Comparison of ENCODE assay signal across 1 cellular context in the genomic region with DNA sequence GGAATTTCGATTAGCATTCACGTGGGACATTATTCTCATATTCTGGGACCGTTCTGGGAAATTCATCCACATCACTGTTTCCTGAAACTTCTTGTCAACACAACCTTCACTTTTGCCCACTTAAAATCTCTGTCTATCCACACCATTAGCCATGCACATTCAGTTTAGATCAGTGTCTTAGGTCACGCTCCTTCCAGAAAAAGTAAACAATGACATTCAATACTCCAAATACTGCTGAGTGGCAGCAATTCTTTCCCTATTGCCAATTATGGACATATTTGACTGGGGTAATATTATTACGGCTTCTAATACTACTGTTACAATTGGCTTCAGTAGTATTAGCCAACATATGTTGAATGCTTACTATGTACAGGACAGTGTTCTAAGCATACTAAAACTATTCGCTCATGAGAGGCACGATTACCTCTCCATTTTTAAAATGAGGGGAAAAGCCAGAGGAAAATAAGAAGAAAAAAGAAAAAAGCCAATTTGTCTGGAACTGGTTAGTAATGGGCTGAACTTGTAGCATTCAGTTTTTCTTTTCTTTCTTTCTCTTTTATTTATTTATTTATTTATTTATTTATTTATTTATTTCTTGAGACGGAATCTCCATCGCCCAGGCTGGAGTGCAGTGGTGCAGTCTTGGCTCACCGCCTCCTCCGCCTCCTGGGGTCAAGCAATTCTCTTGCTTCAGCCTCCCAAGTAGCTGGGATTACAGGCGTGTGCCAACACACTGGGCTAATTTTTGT.
TF ChIP-seq lines count a peak whose summit lies in the region.

No MANE protein-coding gene starts in this region.

TF ChIP-seq in HEK293, 187 proteins besides CTCF, POLR2A, EP300 and RAD21 (continued from another document and continues in another):
- TF ChIP-seq, protein P1, sequence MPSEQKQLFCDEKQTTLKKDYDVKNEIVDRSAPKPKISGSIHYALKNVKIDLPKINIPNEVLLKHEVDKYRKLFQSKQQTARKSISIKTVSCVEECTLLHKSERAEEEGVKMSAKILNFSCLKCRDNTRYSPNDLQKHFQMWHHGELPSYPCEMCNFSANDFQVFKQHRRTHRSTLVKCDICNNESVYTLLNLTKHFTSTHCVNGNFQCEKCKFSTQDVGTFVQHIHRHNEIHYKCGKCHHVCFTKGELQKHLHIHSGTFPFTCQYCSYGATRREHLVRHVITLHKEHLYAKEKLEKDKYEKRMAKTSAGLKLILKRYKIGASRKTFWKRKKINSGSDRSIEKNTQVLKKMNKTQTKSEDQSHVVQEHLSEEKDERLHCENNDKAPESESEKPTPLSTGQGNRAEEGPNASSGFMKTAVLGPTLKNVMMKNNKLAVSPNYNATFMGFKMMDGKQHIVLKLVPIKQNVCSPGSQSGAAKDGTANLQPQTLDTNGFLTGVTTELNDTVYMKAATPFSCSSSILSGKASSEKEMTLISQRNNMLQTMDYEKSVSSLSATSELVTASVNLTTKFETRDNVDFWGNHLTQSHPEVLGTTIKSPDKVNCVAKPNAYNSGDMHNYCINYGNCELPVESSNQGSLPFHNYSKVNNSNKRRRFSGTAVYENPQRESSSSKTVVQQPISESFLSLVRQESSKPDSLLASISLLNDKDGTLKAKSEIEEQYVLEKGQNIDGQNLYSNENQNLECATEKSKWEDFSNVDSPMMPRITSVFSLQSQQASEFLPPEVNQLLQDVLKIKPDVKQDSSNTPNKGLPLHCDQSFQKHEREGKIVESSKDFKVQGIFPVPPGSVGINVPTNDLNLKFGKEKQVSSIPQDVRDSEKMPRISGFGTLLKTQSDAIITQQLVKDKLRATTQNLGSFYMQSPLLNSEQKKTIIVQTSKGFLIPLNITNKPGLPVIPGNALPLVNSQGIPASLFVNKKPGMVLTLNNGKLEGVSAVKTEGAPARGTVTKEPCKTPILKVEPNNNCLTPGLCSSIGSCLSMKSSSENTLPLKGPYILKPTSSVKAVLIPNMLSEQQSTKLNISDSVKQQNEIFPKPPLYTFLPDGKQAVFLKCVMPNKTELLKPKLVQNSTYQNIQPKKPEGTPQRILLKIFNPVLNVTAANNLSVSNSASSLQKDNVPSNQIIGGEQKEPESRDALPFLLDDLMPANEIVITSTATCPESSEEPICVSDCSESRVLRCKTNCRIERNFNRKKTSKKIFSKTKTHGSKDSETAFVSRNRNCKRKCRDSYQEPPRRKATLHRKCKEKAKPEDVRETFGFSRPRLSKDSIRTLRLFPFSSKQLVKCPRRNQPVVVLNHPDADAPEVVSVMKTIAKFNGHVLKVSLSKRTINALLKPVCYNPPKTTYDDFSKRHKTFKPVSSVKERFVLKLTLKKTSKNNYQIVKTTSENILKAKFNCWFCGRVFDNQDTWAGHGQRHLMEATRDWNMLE (tag by site-specific recombination; conservative IDR thresholded peaks at IDR 0.05; ENCODE audit: low read depth), result peak; percentile 96
- TF ChIP-seq ZNF302 (tag by site-specific recombination; IDR thresholded peaks at IDR 0.05; ENCODE audit: low read depth), result no peak
- no peak for TF ChIP-seq ZNF324 (tag by site-specific recombination; IDR thresholded peaks at IDR 0.05)
- TF ChIP-seq ZNF335 (tag by site-specific recombination; conservative IDR thresholded peaks at IDR 0.05), result no peak
- peak; percentile 79; the same call in 1 of the 2 replicates for TF ChIP-seq ZNF501 (tag by site-specific recombination; IDR thresholded peaks at IDR 0.05)
- TF ChIP-seq FEZF1 (tag by site-specific recombination; IDR thresholded peaks at IDR 0.05), result no peak
- TF ChIP-seq ZNF433 (tag by site-specific recombination; IDR thresholded peaks at IDR 0.05; ENCODE audit: low read depth), result peak; percentile 65; the same call in 1 of the 2 replicates
- peak; percentile 93 for TF ChIP-seq ZNF560 (tag by site-specific recombination; IDR thresholded peaks at IDR 0.05; ENCODE audit: borderline replicate concordance)
- TF ChIP-seq, protein P2, sequence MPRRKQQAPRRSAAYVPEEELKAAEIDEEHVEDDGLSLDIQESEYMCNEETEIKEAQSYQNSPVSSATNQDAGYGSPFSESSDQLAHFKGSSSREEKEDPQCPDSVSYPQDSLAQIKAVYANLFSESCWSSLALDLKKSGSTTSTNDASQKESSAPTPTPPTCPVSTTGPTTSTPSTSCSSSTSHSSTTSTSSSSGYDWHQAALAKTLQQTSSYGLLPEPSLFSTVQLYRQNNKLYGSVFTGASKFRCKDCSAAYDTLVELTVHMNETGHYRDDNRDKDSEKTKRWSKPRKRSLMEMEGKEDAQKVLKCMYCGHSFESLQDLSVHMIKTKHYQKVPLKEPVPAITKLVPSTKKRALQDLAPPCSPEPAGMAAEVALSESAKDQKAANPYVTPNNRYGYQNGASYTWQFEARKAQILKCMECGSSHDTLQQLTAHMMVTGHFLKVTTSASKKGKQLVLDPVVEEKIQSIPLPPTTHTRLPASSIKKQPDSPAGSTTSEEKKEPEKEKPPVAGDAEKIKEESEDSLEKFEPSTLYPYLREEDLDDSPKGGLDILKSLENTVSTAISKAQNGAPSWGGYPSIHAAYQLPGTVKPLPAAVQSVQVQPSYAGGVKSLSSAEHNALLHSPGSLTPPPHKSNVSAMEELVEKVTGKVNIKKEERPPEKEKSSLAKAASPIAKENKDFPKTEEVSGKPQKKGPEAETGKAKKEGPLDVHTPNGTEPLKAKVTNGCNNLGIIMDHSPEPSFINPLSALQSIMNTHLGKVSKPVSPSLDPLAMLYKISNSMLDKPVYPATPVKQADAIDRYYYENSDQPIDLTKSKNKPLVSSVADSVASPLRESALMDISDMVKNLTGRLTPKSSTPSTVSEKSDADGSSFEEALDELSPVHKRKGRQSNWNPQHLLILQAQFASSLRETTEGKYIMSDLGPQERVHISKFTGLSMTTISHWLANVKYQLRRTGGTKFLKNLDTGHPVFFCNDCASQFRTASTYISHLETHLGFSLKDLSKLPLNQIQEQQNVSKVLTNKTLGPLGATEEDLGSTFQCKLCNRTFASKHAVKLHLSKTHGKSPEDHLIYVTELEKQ (tag by site-specific recombination; IDR thresholded peaks at IDR 0.05; ENCODE audit: borderline replicate concordance), result no peak
- TF ChIP-seq, protein P3, sequence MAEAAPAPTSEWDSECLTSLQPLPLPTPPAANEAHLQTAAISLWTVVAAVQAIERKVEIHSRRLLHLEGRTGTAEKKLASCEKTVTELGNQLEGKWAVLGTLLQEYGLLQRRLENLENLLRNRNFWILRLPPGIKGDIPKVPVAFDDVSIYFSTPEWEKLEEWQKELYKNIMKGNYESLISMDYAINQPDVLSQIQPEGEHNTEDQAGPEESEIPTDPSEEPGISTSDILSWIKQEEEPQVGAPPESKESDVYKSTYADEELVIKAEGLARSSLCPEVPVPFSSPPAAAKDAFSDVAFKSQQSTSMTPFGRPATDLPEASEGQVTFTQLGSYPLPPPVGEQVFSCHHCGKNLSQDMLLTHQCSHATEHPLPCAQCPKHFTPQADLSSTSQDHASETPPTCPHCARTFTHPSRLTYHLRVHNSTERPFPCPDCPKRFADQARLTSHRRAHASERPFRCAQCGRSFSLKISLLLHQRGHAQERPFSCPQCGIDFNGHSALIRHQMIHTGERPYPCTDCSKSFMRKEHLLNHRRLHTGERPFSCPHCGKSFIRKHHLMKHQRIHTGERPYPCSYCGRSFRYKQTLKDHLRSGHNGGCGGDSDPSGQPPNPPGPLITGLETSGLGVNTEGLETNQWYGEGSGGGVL (tag by site-specific recombination; IDR thresholded peaks at IDR 0.05), result no peak
- TF ChIP-seq ZNF837 (tag by site-specific recombination; IDR thresholded peaks at IDR 0.05), result no peak
- TF ChIP-seq, protein P4, sequence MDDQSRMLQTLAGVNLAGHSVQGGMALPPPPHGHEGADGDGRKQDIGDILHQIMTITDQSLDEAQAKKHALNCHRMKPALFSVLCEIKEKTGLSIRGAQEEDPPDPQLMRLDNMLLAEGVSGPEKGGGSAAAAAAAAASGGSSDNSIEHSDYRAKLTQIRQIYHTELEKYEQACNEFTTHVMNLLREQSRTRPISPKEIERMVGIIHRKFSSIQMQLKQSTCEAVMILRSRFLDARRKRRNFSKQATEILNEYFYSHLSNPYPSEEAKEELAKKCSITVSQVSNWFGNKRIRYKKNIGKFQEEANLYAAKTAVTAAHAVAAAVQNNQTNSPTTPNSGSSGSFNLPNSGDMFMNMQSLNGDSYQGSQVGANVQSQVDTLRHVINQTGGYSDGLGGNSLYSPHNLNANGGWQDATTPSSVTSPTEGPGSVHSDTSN (CRISPR knock-in tag; IDR thresholded peaks at IDR 0.05), result no peak
- no peak for TF ChIP-seq ZNF274 (IDR thresholded peaks at IDR 0.05; ENCODE audit: low read length)
- TF ChIP-seq ZNF274 (tag by site-specific recombination; IDR thresholded peaks at IDR 0.05; ENCODE audit: borderline replicate concordance), result no peak
- TF ChIP-seq, protein P5, sequence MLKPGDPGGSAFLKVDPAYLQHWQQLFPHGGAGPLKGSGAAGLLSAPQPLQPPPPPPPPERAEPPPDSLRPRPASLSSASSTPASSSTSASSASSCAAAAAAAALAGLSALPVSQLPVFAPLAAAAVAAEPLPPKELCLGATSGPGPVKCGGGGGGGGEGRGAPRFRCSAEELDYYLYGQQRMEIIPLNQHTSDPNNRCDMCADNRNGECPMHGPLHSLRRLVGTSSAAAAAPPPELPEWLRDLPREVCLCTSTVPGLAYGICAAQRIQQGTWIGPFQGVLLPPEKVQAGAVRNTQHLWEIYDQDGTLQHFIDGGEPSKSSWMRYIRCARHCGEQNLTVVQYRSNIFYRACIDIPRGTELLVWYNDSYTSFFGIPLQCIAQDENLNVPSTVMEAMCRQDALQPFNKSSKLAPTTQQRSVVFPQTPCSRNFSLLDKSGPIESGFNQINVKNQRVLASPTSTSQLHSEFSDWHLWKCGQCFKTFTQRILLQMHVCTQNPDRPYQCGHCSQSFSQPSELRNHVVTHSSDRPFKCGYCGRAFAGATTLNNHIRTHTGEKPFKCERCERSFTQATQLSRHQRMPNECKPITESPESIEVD (tag by site-specific recombination; IDR thresholded peaks at IDR 0.05), result no peak
- TF ChIP-seq, protein P6, sequence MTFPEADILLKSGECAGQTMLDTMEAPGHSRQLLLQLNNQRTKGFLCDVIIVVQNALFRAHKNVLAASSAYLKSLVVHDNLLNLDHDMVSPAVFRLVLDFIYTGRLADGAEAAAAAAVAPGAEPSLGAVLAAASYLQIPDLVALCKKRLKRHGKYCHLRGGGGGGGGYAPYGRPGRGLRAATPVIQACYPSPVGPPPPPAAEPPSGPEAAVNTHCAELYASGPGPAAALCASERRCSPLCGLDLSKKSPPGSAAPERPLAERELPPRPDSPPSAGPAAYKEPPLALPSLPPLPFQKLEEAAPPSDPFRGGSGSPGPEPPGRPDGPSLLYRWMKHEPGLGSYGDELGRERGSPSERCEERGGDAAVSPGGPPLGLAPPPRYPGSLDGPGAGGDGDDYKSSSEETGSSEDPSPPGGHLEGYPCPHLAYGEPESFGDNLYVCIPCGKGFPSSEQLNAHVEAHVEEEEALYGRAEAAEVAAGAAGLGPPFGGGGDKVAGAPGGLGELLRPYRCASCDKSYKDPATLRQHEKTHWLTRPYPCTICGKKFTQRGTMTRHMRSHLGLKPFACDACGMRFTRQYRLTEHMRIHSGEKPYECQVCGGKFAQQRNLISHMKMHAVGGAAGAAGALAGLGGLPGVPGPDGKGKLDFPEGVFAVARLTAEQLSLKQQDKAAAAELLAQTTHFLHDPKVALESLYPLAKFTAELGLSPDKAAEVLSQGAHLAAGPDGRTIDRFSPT (tag by site-specific recombination; IDR thresholded peaks at IDR 0.05), result no peak
- TF ChIP-seq, protein P7, sequence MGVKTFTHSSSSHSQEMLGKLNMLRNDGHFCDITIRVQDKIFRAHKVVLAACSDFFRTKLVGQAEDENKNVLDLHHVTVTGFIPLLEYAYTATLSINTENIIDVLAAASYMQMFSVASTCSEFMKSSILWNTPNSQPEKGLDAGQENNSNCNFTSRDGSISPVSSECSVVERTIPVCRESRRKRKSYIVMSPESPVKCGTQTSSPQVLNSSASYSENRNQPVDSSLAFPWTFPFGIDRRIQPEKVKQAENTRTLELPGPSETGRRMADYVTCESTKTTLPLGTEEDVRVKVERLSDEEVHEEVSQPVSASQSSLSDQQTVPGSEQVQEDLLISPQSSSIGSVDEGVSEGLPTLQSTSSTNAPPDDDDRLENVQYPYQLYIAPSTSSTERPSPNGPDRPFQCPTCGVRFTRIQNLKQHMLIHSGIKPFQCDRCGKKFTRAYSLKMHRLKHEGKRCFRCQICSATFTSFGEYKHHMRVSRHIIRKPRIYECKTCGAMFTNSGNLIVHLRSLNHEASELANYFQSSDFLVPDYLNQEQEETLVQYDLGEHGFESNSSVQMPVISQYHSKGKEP (tag by site-specific recombination; IDR thresholded peaks at IDR 0.05), result no peak
- TF ChIP-seq, protein P8, sequence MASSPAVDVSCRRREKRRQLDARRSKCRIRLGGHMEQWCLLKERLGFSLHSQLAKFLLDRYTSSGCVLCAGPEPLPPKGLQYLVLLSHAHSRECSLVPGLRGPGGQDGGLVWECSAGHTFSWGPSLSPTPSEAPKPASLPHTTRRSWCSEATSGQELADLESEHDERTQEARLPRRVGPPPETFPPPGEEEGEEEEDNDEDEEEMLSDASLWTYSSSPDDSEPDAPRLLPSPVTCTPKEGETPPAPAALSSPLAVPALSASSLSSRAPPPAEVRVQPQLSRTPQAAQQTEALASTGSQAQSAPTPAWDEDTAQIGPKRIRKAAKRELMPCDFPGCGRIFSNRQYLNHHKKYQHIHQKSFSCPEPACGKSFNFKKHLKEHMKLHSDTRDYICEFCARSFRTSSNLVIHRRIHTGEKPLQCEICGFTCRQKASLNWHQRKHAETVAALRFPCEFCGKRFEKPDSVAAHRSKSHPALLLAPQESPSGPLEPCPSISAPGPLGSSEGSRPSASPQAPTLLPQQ (tag by site-specific recombination; IDR thresholded peaks at IDR 0.05), result no peak
- peak; percentile 65; the same call in 1 of the 2 replicates for TF ChIP-seq GFI1B (tag by site-specific recombination; IDR thresholded peaks at IDR 0.05)
- TF ChIP-seq ZBTB8A (tag by site-specific recombination; IDR thresholded peaks at IDR 0.05), result peak; percentile 83
- TF ChIP-seq SP7 (tag by site-specific recombination; IDR thresholded peaks at IDR 0.05), result no peak
- TF ChIP-seq, protein P9, sequence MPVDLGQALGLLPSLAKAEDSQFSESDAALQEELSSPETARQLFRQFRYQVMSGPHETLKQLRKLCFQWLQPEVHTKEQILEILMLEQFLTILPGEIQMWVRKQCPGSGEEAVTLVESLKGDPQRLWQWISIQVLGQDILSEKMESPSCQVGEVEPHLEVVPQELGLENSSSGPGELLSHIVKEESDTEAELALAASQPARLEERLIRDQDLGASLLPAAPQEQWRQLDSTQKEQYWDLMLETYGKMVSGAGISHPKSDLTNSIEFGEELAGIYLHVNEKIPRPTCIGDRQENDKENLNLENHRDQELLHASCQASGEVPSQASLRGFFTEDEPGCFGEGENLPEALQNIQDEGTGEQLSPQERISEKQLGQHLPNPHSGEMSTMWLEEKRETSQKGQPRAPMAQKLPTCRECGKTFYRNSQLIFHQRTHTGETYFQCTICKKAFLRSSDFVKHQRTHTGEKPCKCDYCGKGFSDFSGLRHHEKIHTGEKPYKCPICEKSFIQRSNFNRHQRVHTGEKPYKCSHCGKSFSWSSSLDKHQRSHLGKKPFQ (tag by site-specific recombination; IDR thresholded peaks at IDR 0.05), result 0 out of 2 replicates have a peak, but pooled peaks have one; percentile 17
- no peak for TF ChIP-seq ZNF548 (tag by site-specific recombination; IDR thresholded peaks at IDR 0.05)
- TF ChIP-seq ZNF184 (tag by site-specific recombination; IDR thresholded peaks at IDR 0.05), result no peak
- no peak for TF ChIP-seq ZNF792 (tag by site-specific recombination; IDR thresholded peaks at IDR 0.05)
